Comparison of ENCODE assay signal across 2 cellular contexts in genomic region chr2:118808429-118808809, GRCh38.
TF ChIP-seq lines count a peak whose summit lies in the region.

No MANE protein-coding gene starts in this region.

TF ChIP-seq in liver, 16 proteins besides CTCF, POLR2A, EP300 and RAD21 (continued from another document):
- TF ChIP-seq MAX (IDR thresholded peaks at IDR 0.05) = peak; percentile 12
TF ChIP-seq in liver: peak in this region for 1.

TF ChIP-seq in HepG2, 621 proteins besides CTCF, POLR2A, EP300 and RAD21 (continued from another document):
- TF ChIP-seq NCOA1 (CRISPR knock-in tag; IDR thresholded peaks at IDR 0.05) (no peak), PRMT3 (CRISPR knock-in tag; IDR thresholded peaks at IDR 0.05; ENCODE audit: borderline replicate concordance, low read depth) (no peak), ONECUT2 (CRISPR knock-in tag; IDR thresholded peaks at IDR 0.05) (no peak), ZNF672 (CRISPR knock-in tag; IDR thresholded peaks at IDR 0.05) (no peak), ZNF124 (CRISPR knock-in tag; IDR thresholded peaks at IDR 0.05) (no peak), MED1 (CRISPR knock-in tag; IDR thresholded peaks at IDR 0.05) (no peak), CHD4 (IDR thresholded peaks at IDR 0.05; ENCODE audit: borderline replicate concordance, low read length) (no peak), ZNF580 (CRISPR knock-in tag; IDR thresholded peaks at IDR 0.05; ENCODE audit: borderline replicate concordance, low read depth) (no peak), ZBTB3 (CRISPR knock-in tag; IDR thresholded peaks at IDR 0.05; ENCODE audit: borderline replicate concordance, low read depth) (no peak), ZNF251 (CRISPR knock-in tag; IDR thresholded peaks at IDR 0.05) (no peak), MATR3 (CRISPR knock-in tag; IDR thresholded peaks at IDR 0.05) (no peak), ATF7-NPFF (CRISPR knock-in tag; IDR thresholded peaks at IDR 0.05; ENCODE audit: low read depth) (no peak), GPN1 (CRISPR knock-in tag; IDR thresholded peaks at IDR 0.05; ENCODE audit: borderline replicate concordance) (no peak), MTF1 (CRISPR knock-in tag; IDR thresholded peaks at IDR 0.05) (no peak), ZNF253 (CRISPR knock-in tag; IDR thresholded peaks at IDR 0.05; ENCODE audit: borderline replicate concordance) (no peak)
